1 cellular context compared by ENCODE assay signal in the genomic region with DNA sequence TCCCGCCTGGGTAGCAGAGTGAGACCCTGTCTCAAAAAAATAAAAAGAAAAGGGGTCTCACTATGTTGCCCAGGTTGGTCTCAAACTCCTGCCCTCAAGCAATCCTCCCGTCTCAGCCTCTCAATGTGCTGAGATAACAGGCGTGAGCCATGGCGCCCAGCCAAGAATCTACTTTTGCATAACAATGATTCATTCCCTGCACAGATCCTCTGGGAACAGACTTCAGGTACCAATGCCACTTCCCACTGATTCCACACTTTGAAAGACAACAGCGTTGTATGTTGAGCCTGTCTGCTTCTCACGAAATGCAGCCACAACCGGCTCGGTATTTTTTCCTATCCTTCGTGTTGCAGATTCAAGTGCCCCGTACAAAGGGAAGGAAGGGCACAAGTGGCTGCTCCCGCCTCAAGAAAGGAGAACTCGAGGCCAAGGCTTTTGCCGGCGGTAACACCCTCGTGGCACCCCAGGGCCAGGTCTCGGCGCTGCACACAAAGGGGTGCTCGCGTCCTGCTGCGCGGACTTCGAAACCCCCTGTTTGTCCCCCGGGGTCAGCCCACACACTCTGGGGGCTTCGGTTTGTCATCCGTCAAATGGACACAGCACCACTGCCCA.
TF ChIP-seq lines count a peak whose summit lies in the region.

No MANE protein-coding gene starts in this region.

TF ChIP-seq in K562, 482 proteins besides CTCF, POLR2A, EP300 and RAD21 (continued from another document and continues in another):
- TF ChIP-seq, protein P1, sequence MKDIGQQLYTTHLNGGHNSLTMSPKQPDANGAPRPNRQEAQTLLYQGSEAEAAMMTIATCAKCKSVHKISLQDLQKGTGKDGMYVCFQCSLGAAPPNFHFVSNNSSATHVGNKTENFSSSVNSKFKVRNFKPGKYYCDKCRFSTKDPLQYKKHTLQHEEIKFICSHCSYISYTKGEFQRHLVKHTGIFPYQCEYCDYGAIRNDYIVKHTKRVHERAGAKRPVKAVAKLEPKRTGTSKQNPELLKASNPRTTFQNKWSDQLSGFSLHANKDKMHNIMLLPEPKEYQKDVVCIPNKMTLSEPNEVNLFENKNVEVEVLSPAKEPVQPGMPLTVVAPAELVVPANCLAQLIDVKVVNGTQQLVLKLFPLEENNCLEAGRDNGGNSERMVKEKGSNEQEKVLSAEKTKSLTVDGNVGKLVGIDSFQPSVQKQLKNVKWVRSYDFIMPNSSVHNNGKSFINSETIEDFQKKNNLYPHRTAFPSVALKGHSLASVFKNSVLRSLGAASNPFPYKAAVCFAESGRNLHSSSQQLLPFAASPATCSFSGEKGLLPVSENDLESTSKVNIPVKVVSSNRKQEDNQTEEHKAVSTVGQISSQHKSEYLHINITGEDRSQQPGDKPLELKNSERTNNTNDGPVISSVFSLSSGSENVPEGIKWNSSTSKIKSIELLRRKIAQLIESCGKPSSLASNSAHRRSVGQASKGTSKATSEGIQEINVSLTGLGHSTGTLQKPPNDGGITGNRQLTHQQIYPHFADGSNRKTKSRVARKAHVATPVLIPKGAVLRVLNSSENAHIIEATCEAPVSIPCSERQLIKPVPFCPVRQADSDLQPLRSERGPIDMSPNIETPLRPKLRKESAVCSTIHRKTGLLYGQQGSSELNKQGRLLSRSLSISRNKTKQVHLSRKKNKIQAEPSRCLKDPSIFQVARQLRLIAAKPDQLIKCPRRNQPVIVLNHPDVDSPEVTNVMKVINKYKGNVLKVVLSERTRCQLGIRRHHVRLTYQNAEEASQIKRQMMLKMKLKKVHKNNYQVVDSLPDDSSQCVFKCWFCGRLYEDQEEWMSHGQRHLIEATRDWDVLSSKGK (CRISPR knock-in tag; IDR thresholded peaks at IDR 0.05), result no peak
- peak; percentile 80 for TF ChIP-seq BCOR (IDR thresholded peaks at IDR 0.05)
- TF ChIP-seq HOXB6 (CRISPR knock-in tag; IDR thresholded peaks at IDR 0.05; ENCODE audit: borderline replicate concordance), result no peak
- peak; percentile 56 for TF ChIP-seq RBM25 (IDR thresholded peaks at IDR 0.05; ENCODE audit: low read depth, low read length, severe bottlenecking)
- TF ChIP-seq, protein P2, sequence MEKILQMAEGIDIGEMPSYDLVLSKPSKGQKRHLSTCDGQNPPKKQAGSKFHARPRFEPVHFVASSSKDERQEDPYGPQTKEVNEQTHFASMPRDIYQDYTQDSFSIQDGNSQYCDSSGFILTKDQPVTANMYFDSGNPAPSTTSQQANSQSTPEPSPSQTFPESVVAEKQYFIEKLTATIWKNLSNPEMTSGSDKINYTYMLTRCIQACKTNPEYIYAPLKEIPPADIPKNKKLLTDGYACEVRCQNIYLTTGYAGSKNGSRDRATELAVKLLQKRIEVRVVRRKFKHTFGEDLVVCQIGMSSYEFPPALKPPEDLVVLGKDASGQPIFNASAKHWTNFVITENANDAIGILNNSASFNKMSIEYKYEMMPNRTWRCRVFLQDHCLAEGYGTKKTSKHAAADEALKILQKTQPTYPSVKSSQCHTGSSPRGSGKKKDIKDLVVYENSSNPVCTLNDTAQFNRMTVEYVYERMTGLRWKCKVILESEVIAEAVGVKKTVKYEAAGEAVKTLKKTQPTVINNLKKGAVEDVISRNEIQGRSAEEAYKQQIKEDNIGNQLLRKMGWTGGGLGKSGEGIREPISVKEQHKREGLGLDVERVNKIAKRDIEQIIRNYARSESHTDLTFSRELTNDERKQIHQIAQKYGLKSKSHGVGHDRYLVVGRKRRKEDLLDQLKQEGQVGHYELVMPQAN (IDR thresholded peaks at IDR 0.05; ENCODE audit: borderline replicate concordance), result 0 out of 2 replicates have a peak, but pooled peaks have one; percentile 61
- TF ChIP-seq NFIX (CRISPR knock-in tag; IDR thresholded peaks at IDR 0.05; ENCODE audit: low read depth), result peak; percentile 26; the same call in 1 of the 2 replicates
- TF ChIP-seq, protein P3, sequence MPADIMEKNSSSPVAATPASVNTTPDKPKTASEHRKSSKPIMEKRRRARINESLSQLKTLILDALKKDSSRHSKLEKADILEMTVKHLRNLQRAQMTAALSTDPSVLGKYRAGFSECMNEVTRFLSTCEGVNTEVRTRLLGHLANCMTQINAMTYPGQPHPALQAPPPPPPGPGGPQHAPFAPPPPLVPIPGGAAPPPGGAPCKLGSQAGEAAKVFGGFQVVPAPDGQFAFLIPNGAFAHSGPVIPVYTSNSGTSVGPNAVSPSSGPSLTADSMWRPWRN (IDR thresholded peaks at IDR 0.05; ENCODE audit: low read depth), result 0 out of 2 replicates have a peak, but pooled peaks have one; percentile 16
- 0 out of 2 replicates have a peak, but pooled peaks have one; percentile 71 for TF ChIP-seq ZNF124 (CRISPR knock-in tag; IDR thresholded peaks at IDR 0.05)
- TF ChIP-seq SIX5 (IDR thresholded peaks at IDR 0.05; ENCODE audit: borderline replicate concordance in 1 of 2, insufficient read depth in 1 of 2, low read depth in 1 of 2, low read length in 2 of 2), result no peak
- 0 out of 2 replicates have a peak, but pooled peaks have one; percentile 81 for TF ChIP-seq ZBTB1 (CRISPR knock-in tag; IDR thresholded peaks at IDR 0.05; ENCODE audit: borderline replicate concordance, low read depth)
- no peak for TF ChIP-seq ZNF589 (CRISPR knock-in tag; IDR thresholded peaks at IDR 0.05; ENCODE audit: low read depth)
- no peak for TF ChIP-seq BRCA1 (IDR thresholded peaks at IDR 0.05)
- no peak for TF ChIP-seq BRCA1 (CRISPR knock-in tag; IDR thresholded peaks at IDR 0.05)
- TF ChIP-seq NCOA6 (IDR thresholded peaks at IDR 0.05), result no peak
- no peak for TF ChIP-seq ZNF12 (CRISPR knock-in tag; IDR thresholded peaks at IDR 0.05)
- no peak for TF ChIP-seq NR2F6 (CRISPR knock-in tag; IDR thresholded peaks at IDR 0.05)
- no peak for TF ChIP-seq ASH1L (IDR thresholded peaks at IDR 0.05; ENCODE audit: borderline replicate concordance, low read depth, partially characterized antibody)
- TF ChIP-seq, protein P4, sequence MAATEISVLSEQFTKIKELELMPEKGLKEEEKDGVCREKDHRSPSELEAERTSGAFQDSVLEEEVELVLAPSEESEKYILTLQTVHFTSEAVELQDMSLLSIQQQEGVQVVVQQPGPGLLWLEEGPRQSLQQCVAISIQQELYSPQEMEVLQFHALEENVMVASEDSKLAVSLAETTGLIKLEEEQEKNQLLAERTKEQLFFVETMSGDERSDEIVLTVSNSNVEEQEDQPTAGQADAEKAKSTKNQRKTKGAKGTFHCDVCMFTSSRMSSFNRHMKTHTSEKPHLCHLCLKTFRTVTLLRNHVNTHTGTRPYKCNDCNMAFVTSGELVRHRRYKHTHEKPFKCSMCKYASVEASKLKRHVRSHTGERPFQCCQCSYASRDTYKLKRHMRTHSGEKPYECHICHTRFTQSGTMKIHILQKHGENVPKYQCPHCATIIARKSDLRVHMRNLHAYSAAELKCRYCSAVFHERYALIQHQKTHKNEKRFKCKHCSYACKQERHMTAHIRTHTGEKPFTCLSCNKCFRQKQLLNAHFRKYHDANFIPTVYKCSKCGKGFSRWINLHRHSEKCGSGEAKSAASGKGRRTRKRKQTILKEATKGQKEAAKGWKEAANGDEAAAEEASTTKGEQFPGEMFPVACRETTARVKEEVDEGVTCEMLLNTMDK (IDR thresholded peaks at IDR 0.05; ENCODE audit: borderline replicate concordance, insufficient read depth, low read depth, low read length, poor library complexity, severe bottlenecking), result no peak
- TF ChIP-seq ZNF263 (CRISPR knock-in tag; IDR thresholded peaks at IDR 0.05; ENCODE audit: borderline replicate concordance), result peak; percentile 7; the same call in 1 of the 2 replicates
- no peak for TF ChIP-seq ETV1 (tag; conservative IDR thresholded peaks at IDR 0.05; ENCODE audit: low read depth)
- no peak for TF ChIP-seq ETS2 (tag; IDR thresholded peaks at IDR 0.05; ENCODE audit: borderline replicate concordance, poor library complexity, severe bottlenecking)
- TF ChIP-seq, protein P5, sequence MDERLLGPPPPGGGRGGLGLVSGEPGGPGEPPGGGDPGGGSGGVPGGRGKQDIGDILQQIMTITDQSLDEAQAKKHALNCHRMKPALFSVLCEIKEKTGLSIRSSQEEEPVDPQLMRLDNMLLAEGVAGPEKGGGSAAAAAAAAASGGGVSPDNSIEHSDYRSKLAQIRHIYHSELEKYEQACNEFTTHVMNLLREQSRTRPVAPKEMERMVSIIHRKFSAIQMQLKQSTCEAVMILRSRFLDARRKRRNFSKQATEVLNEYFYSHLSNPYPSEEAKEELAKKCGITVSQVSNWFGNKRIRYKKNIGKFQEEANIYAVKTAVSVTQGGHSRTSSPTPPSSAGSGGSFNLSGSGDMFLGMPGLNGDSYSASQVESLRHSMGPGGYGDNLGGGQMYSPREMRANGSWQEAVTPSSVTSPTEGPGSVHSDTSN (CRISPR knock-in tag; IDR thresholded peaks at IDR 0.05; ENCODE audit: low read depth), result no peak
- TF ChIP-seq, protein P5 (tag; conservative IDR thresholded peaks at IDR 0.05; ENCODE audit: low read depth), result 0 out of 2 replicates have a peak, but pooled peaks have one; percentile 10
- TF ChIP-seq, protein P6, sequence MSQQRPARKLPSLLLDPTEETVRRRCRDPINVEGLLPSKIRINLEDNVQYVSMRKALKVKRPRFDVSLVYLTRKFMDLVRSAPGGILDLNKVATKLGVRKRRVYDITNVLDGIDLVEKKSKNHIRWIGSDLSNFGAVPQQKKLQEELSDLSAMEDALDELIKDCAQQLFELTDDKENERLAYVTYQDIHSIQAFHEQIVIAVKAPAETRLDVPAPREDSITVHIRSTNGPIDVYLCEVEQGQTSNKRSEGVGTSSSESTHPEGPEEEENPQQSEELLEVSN (IDR thresholded peaks at IDR 0.05; ENCODE audit: borderline replicate concordance in 1 of 2, extremely low read depth in 1 of 2, insufficient read depth in 1 of 2, insufficient read length in 1 of 2, low read depth in 1 of 2, low read length in 1 of 2, poor library complexity in 1 of 2, severe bottlenecking in 1 of 2), result peak; percentile 85
- TF ChIP-seq ZNF224 (CRISPR knock-in tag; IDR thresholded peaks at IDR 0.05), result no peak
- 0 out of 2 replicates have a peak, but pooled peaks have one; percentile 8 for TF ChIP-seq ETV5 (CRISPR knock-in tag; IDR thresholded peaks at IDR 0.05; ENCODE audit: low read depth)
- 0 out of 2 replicates have a peak, but pooled peaks have one; percentile 10 for TF ChIP-seq MXI1 (IDR thresholded peaks at IDR 0.05; ENCODE audit: low read depth, low read length)
- TF ChIP-seq HCFC1 (IDR thresholded peaks at IDR 0.05; ENCODE audit: low read depth, low read length), result no peak
- TF ChIP-seq ZNF282 (CRISPR knock-in tag; IDR thresholded peaks at IDR 0.05), result no peak
- no peak for TF ChIP-seq MEF2A (IDR thresholded peaks at IDR 0.05; ENCODE audit: control insufficient read depth, low read depth, low read length)
- TF ChIP-seq, protein P7, sequence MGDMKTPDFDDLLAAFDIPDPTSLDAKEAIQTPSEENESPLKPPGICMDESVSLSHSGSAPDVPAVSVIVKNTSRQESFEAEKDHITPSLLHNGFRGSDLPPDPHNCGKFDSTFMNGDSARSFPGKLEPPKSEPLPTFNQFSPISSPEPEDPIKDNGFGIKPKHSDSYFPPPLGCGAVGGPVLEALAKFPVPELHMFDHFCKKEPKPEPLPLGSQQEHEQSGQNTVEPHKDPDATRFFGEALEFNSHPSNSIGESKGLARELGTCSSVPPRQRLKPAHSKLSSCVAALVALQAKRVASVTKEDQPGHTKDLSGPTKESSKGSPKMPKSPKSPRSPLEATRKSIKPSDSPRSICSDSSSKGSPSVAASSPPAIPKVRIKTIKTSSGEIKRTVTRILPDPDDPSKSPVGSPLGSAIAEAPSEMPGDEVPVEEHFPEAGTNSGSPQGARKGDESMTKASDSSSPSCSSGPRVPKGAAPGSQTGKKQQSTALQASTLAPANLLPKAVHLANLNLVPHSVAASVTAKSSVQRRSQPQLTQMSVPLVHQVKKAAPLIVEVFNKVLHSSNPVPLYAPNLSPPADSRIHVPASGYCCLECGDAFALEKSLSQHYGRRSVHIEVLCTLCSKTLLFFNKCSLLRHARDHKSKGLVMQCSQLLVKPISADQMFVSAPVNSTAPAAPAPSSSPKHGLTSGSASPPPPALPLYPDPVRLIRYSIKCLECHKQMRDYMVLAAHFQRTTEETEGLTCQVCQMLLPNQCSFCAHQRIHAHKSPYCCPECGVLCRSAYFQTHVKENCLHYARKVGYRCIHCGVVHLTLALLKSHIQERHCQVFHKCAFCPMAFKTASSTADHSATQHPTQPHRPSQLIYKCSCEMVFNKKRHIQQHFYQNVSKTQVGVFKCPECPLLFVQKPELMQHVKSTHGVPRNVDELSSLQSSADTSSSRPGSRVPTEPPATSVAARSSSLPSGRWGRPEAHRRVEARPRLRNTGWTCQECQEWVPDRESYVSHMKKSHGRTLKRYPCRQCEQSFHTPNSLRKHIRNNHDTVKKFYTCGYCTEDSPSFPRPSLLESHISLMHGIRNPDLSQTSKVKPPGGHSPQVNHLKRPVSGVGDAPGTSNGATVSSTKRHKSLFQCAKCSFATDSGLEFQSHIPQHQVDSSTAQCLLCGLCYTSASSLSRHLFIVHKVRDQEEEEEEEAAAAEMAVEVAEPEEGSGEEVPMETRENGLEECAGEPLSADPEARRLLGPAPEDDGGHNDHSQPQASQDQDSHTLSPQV (IDR thresholded peaks at IDR 0.05), result no peak
- TF ChIP-seq, protein P8, sequence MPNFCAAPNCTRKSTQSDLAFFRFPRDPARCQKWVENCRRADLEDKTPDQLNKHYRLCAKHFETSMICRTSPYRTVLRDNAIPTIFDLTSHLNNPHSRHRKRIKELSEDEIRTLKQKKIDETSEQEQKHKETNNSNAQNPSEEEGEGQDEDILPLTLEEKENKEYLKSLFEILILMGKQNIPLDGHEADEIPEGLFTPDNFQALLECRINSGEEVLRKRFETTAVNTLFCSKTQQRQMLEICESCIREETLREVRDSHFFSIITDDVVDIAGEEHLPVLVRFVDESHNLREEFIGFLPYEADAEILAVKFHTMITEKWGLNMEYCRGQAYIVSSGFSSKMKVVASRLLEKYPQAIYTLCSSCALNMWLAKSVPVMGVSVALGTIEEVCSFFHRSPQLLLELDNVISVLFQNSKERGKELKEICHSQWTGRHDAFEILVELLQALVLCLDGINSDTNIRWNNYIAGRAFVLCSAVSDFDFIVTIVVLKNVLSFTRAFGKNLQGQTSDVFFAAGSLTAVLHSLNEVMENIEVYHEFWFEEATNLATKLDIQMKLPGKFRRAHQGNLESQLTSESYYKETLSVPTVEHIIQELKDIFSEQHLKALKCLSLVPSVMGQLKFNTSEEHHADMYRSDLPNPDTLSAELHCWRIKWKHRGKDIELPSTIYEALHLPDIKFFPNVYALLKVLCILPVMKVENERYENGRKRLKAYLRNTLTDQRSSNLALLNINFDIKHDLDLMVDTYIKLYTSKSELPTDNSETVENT (CRISPR knock-in tag; IDR thresholded peaks at IDR 0.05), result no peak
